In the genomic region with DNA sequence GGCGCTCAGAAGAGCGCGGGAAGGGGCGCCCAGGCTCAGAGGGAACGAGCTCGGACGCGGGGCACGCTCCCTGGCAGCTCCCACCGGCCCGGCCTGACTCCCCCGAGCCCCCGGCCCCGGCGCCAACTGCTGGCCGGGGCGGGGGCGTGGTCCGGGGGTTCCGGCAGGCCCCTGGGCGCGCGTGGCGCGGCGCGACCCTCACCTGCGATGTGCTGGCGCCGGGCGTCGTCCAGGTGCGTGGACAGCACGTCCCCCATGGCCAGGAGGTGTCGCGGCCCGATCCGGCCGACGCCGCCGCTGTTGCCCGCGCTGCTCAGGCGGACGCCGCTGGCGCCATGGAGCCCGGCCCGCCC, we compare ENCODE assay signal across 8 cellular contexts. TPM values are rescaled to one million over a fixed set of nuclear protein-coding genes. Genes with fewer than 3 reads are reported as not detected.
DNase-seq lines count a peak whose midpoint lies in the region; ATAC-seq and TF ChIP-seq lines count a peak whose summit lies in the region.

No MANE protein-coding gene starts in this region.

- H3K9me3 ChIP-seq in ascending aorta (no peaks in the 10 kb centered on the region), liver (ENCODE audit: control insufficient read depth in 4 of 4, low read length in 3 of 4) (no peaks in the 10 kb centered on the region)

- peak overlapping the region in 1 of 2 donors; percentile 69 for H3K9ac ChIP-seq in liver (ENCODE audit: low read depth in 1 of 2, low read length in 2 of 2)

- H3K27me3 ChIP-seq in ascending aorta: no peaks in the 10 kb centered on the region
- no peaks in the 10 kb centered on the region for H3K27me3 ChIP-seq in liver (ENCODE audit: control insufficient read depth in 4 of 4, insufficient read depth in 4 of 4, low read length in 3 of 4)

- peaks cover 19 to 43% of the 10 kb centered on the region in 2 donors for H3K4me1 ChIP-seq in ascending aorta
- peaks cover 10 to 34% (median 25%) of the 10 kb centered on the region in 4 donors for H3K4me1 ChIP-seq in liver (ENCODE audit: control insufficient read depth in 4 of 4, insufficient read depth in 4 of 4, low read length in 3 of 4)
- H3K4me1 ChIP-seq in urinary bladder (ENCODE audit: insufficient read depth): no peaks in the 10 kb centered on the region

- intact Hi-C loops in Right ventricle myocardium superior (cut with DNase I) (no loop called here), cardiac septum (cut with DNase I) (loop anchor here (5.0 kb wide), 1 partner anchor 116 kb away; the partner anchor contains the start of genes LRSAM1 and RPL12), ascending aorta (cut with DNase I) (loop anchor here (2.0 kb wide), 1 partner anchor 16 kb away; no protein-coding TSS in a partner anchor)

- H3K36me3 ChIP-seq in ascending aorta (no peaks in the 10 kb centered on the region), liver (ENCODE audit: control insufficient read depth in 4 of 4, insufficient read depth in 3 of 4, low read depth in 1 of 4, low read length in 3 of 4) (peaks cover 0 to 2% (median 0%) of the 10 kb centered on the region in 4 donors), urinary bladder (ENCODE audit: insufficient read depth) (no peaks in the 10 kb centered on the region)

- H3K4me3 ChIP-seq in ascending aorta (peak overlapping the region; percentile 97 to 99), liver (ENCODE audit: low read depth in 1 of 3, low read length in 3 of 3) (peak overlapping the region; percentile 30 to 76 (median 49)), urinary bladder (ENCODE audit: low read depth, low read length) (peak overlapping the region; percentile 94)

- 2% methylated on average over 50 of the region's 50 CpGs for WGBS in liver
- WGBS in urinary bladder: 1% methylated on average over 50 of the region's 50 CpGs

- no peak for ATAC-seq in Right ventricle myocardium superior (ENCODE audit: poor library complexity)

- TF ChIP-seq CTCF in ascending aorta (IDR thresholded peaks at IDR 0.05) (no peak), liver (IDR thresholded peaks at IDR 0.05; ENCODE audit: low read depth, low read length, missing input control) (no peak)

- TF ChIP-seq RAD21 in liver (IDR thresholded peaks at IDR 0.05): no peak

- H3K27ac ChIP-seq in ascending aorta: peak overlapping the region; percentile 85 to 96
- H3K27ac ChIP-seq in liver (ENCODE audit: low read depth in 1 of 2, low read length in 2 of 2): peak overlapping the region; percentile 75 to 82
- H3K27ac ChIP-seq in urinary bladder (ENCODE audit: low read depth): peak overlapping the region; percentile 94

- peak; percentile 52 for DNase-seq in Right ventricle myocardium superior
- DNase-seq in cardiac septum (ENCODE audit: low spot score): no peak
- DNase-seq in ascending aorta (ENCODE audit: low spot score in 2 of 2): peak in 1 of 2 donors; percentile 66
- no peak for DNase-seq in OCI-M2 (lab: John Stamatoyannopoulos, UW; ENCODE audit: unreplicated experiment)
- DNase-seq in stimulated activated naive CD4-positive, alpha-beta T cell (lab: John Stamatoyannopoulos, UW): no peak
- DNase-seq in cerebellar cortex (ENCODE audit: low spot score): no peak

TF ChIP-seq in liver, 16 proteins besides CTCF, POLR2A, EP300 and RAD21:
- TF ChIP-seq GABPA (IDR thresholded peaks at IDR 0.05 in 1 of 2, conservative IDR thresholded peaks at IDR 0.05 in 1 of 2) (no peak), MAX (IDR thresholded peaks at IDR 0.05) (no peak), RXRA (IDR thresholded peaks at IDR 0.05) (no peak), SP1 (IDR thresholded peaks at IDR 0.05) (no peak), TAF1 (conservative IDR thresholded peaks at IDR 0.05) (no peak), HNF4G (IDR thresholded peaks at IDR 0.05) (no peak), JUND (IDR thresholded peaks at IDR 0.05) (no peak), FOXA1 (IDR thresholded peaks at IDR 0.05) (no peak), ZBTB33 (IDR thresholded peaks at IDR 0.05) (no peak)
- TF ChIP-seq, protein P1, sequence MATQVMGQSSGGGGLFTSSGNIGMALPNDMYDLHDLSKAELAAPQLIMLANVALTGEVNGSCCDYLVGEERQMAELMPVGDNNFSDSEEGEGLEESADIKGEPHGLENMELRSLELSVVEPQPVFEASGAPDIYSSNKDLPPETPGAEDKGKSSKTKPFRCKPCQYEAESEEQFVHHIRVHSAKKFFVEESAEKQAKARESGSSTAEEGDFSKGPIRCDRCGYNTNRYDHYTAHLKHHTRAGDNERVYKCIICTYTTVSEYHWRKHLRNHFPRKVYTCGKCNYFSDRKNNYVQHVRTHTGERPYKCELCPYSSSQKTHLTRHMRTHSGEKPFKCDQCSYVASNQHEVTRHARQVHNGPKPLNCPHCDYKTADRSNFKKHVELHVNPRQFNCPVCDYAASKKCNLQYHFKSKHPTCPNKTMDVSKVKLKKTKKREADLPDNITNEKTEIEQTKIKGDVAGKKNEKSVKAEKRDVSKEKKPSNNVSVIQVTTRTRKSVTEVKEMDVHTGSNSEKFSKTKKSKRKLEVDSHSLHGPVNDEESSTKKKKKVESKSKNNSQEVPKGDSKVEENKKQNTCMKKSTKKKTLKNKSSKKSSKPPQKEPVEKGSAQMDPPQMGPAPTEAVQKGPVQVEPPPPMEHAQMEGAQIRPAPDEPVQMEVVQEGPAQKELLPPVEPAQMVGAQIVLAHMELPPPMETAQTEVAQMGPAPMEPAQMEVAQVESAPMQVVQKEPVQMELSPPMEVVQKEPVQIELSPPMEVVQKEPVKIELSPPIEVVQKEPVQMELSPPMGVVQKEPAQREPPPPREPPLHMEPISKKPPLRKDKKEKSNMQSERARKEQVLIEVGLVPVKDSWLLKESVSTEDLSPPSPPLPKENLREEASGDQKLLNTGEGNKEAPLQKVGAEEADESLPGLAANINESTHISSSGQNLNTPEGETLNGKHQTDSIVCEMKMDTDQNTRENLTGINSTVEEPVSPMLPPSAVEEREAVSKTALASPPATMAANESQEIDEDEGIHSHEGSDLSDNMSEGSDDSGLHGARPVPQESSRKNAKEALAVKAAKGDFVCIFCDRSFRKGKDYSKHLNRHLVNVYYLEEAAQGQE (IDR thresholded peaks at IDR 0.05): no peak

RNA-seq across cellular contexts. Expression of gene STXBP1, which starts 43.5 kb away (rescaled TPM):
- total RNA-seq in Right ventricle myocardium superior: 50.9 TPM
- total RNA-seq in cardiac septum: 46.6 TPM
- total RNA-seq in ascending aorta: 29.3 TPM
- 1 to 10 TPM; 1.7 to 4.6 TPM for total RNA-seq in liver
- polyA plus RNA-seq in liver: 1 to 10 TPM; 2.2 to 2.3 TPM
- 13.7 TPM for total RNA-seq in urinary bladder
- 28.9 TPM for polyA plus RNA-seq in urinary bladder
